8 cellular contexts compared by ENCODE assay signal in genomic region chr2:12005886-12006681, GRCh38.
A peak's percentile ranks its signal among the peaks of the same experiment; 100 is the strongest.
DNase-seq lines count a peak whose midpoint lies in the region; ATAC-seq lines count a peak whose summit lies in the region.

No MANE protein-coding gene starts in this region.

- peak; percentile 75 for ATAC-seq in GM21515 (IDR thresholded peaks at IDR 0.05; ENCODE audit: unreplicated experiment)
- ATAC-seq in activated CD4-positive, CD25-positive, alpha-beta regulatory T cell treated with anti-CD3 and anti-CD28 coated beads, Interleukin-2, amount 50 U/mL, for 24 hours = peak; percentile 88 to 95

- DNase-seq in EH (ENCODE audit: low read depth) = peak; percentile 20
- peak; percentile 60 for DNase-seq in KG1 (lab: John Stamatoyannopoulos, UW)
- DNase-seq in cerebellum (ENCODE audit: low spot score) = peak; percentile 19
- DNase-seq in renal cortical epithelial cell (ENCODE audit: low read depth) = peak; percentile 96
- DNase-seq in retina = no peak
- no peak for DNase-seq in HuH-7.5 (ENCODE audit: low spot score)

Comparison
In these comparisons a context has a peak if more than half of its experiments do, and no peak if none do; other contexts are left out.
1. DNase-seq: peak in EH (single experiment), KG1 (single experiment), cerebellum (single experiment) and renal cortical epithelial cell (single experiment); none in retina (single experiment) and HuH-7.5 (single experiment).